ENCODE assay signal across 17 cellular contexts in the genomic region with DNA sequence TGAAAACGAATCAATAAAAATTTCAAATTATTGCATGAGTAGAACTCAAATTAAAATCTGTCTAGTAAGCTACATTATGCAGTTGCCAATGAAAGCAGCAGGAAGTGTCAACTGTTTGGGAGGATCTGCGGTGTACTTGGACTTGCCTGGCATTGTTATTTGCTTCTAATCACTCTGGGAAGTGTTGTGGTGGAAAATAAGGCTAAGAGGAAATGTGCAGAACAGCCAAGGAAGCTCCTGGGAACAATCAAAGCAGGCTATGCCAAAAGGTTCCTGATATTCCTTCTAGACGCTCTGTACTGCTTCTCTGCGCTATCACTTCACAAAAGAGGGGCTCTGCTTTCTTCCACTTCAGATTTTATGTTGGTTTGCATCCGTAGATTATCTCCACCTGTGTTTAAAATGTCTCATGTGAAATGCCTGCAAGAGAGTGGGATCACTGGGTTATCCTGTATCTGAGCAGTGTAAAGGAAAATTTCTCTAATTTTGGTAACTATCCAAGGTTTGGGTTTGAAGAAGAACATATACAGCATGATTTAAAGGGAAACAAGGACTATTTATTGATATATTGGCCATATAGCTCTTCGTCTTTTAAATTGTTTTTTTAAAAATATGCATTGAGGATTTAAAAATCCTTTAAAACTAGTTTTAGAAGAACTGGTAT.
DNase-seq lines count a peak whose midpoint lies in the region; ATAC-seq and TF ChIP-seq lines count a peak whose summit lies in the region.
"Had no signal": no experiment of that assay in that cellular context is flagged by ENCODE, and none has a peak within 500 bp of the region (broad histone marks: within the 10 kb centered on the region; RNA-seq: fewer than 3 reads in every experiment).

No MANE protein-coding gene starts in this region.

- POLR2A ChIA-PET in T-cell (lab: Charles Lee): no interaction called here

- H3K4me3 Mint-ChIP-seq in T-cell: no peak overlapping the region
- no peak overlapping the region for H3K4me3 Mint-ChIP-seq in activated naive CD4-positive, alpha-beta T cell treated with anti-CD3 and anti-CD28 coated beads for 36 hours
- H3K4me3 Mint-ChIP-seq: CD4-positive, CD25-positive, alpha-beta regulatory T cell had no signal

- ATAC-seq in Right ventricle myocardium superior (ENCODE audit: poor library complexity): peak; percentile 68
- peak; percentile 15 for ATAC-seq in left lung
- peak; percentile 51 for ATAC-seq in upper lobe of right lung
- ATAC-seq in T-cell (replicated peaks in 1 of 4): no peak
- ATAC-seq in GM21825 (IDR thresholded peaks at IDR 0.05; ENCODE audit: unreplicated experiment): no peak

- H3K36me3 ChIP-seq in right atrium auricular region: no peaks in the 10 kb centered on the region
- no peaks in the 10 kb centered on the region for H3K36me3 ChIP-seq in left lung
- no peaks in the 10 kb centered on the region for H3K36me3 ChIP-seq in upper lobe of right lung
- H3K36me3 ChIP-seq: BE2C, SJSA1 had no signal

- H3K27me3 Mint-ChIP-seq in T-cell: no peaks in the 10 kb centered on the region
- H3K27me3 Mint-ChIP-seq in activated naive CD4-positive, alpha-beta T cell treated with anti-CD3 and anti-CD28 coated beads for 36 hours (ENCODE audit: low read depth): no peaks in the 10 kb centered on the region
- H3K27me3 Mint-ChIP-seq: CD4-positive, CD25-positive, alpha-beta regulatory T cell had no signal

- H3K4me1 ChIP-seq in right atrium auricular region (peaks cover 0 to 8% of the 10 kb centered on the region in 2 donors), left lung (no peaks in the 10 kb centered on the region), upper lobe of right lung (no peaks in the 10 kb centered on the region)
- H3K4me1 ChIP-seq: BE2C, SJSA1 had no signal

- no peak overlapping the region for H3K27ac Mint-ChIP-seq in T-cell
- no peak overlapping the region for H3K27ac Mint-ChIP-seq in activated naive CD4-positive, alpha-beta T cell treated with anti-CD3 and anti-CD28 coated beads for 36 hours
- H3K27ac Mint-ChIP-seq: CD4-positive, CD25-positive, alpha-beta regulatory T cell had no signal

- TF ChIP-seq CTCF in right atrium auricular region (IDR thresholded peaks at IDR 0.05) (no peak), left lung (IDR thresholded peaks at IDR 0.05) (no peak), upper lobe of right lung (IDR thresholded peaks at IDR 0.05) (no peak)

- no peaks in the 10 kb centered on the region for H3K4me1 Mint-ChIP-seq in T-cell
- no peaks in the 10 kb centered on the region for H3K4me1 Mint-ChIP-seq in activated naive CD4-positive, alpha-beta T cell treated with anti-CD3 and anti-CD28 coated beads for 36 hours (ENCODE audit: low read depth)
- H3K4me1 Mint-ChIP-seq: CD4-positive, CD25-positive, alpha-beta regulatory T cell had no signal

- H3K27me3 ChIP-seq in right atrium auricular region: no peaks in the 10 kb centered on the region
- H3K27me3 ChIP-seq in left lung: no peaks in the 10 kb centered on the region
- H3K27me3 ChIP-seq in upper lobe of right lung: no peaks in the 10 kb centered on the region
- H3K27me3 ChIP-seq: SJSA1 had no signal

- H3K9me3 Mint-ChIP-seq in T-cell: peaks cover 0 to 12% (median 3%) of the 10 kb centered on the region in 3 donors
- H3K9me3 Mint-ChIP-seq in activated naive CD4-positive, alpha-beta T cell treated with anti-CD3 and anti-CD28 coated beads for 36 hours: no peaks in the 10 kb centered on the region

- H3K9me3 ChIP-seq in right atrium auricular region (peaks cover 0 to 3% of the 10 kb centered on the region in 2 donors), left lung (peaks cover 0 to 8% of the 10 kb centered on the region in 2 donors), upper lobe of right lung (no peaks in the 10 kb centered on the region)
- H3K9me3 ChIP-seq: BE2C, SJSA1 had no signal

- H3K27ac ChIP-seq in right atrium auricular region (peak overlapping the region in 1 of 2 donors; percentile 59), left lung (no peak overlapping the region), upper lobe of right lung (peak overlapping the region; percentile 44)
- H3K27ac ChIP-seq: PC-9, SJSA1 had no signal

- H3K4me3 ChIP-seq in right atrium auricular region (no peak overlapping the region), left lung (no peak overlapping the region), upper lobe of right lung (no peak overlapping the region)
- H3K4me3 ChIP-seq: PC-9, SJSA1 had no signal

- DNase-seq in Right ventricle myocardium superior: no peak
- no peak for DNase-seq in right atrium auricular region (ENCODE audit: low spot score)
- peak; percentile 84 for DNase-seq in glomerular endothelial cell (ENCODE audit: extremely low read depth, low read depth, low spot score)
- DNase-seq in left lung: no peak
- no peak for DNase-seq in upper lobe of right lung
- DNase-seq in T-cell: no peak
- DNase-seq in activated naive CD4-positive, alpha-beta T cell treated with anti-CD3 and anti-CD28 coated beads for 36 hours: no peak
- DNase-seq: BE2C; CD4-positive, CD25-positive, alpha-beta regulatory T cell; COR-L47; NCI-H1417; NCI-H187; NCI-H345; NCI-H524 treated with DMSO at 0.1 percent for 48 hours; PC-9 had no signal

- intact Hi-C loops in Right ventricle myocardium superior (cut with DNase I) (no loop called here), left lung (cut with DNase I) (no loop called here), upper lobe of right lung (cut with DNase I) (no loop called here)
- intact Hi-C loops in activated naive CD4-positive, alpha-beta T cell treated with anti-CD3 and anti-CD28 coated beads for 36 hours (cut with micrococcal nuclease): no loop called here

- CTCF ChIA-PET in T-cell (lab: Charles Lee): interaction anchor here in 1 of 2 donors (0.6 kb wide), 1 partner anchor 81 kb away, joined by 5 read pairs; no protein-coding TSS in a partner anchor
- CTCF ChIA-PET in activated naive CD4-positive, alpha-beta T cell treated with anti-CD3 and anti-CD28 coated beads for 36 hours (lab: Charles Lee): no interaction called here

- no peaks in the 10 kb centered on the region for H3K36me3 Mint-ChIP-seq in T-cell
- H3K36me3 Mint-ChIP-seq in activated naive CD4-positive, alpha-beta T cell treated with anti-CD3 and anti-CD28 coated beads for 36 hours (ENCODE audit: low read depth): no peaks in the 10 kb centered on the region
- H3K36me3 Mint-ChIP-seq: CD4-positive, CD25-positive, alpha-beta regulatory T cell had no signal

Comparison
In these comparisons a context has a peak if more than half of its experiments do, and no peak if none do; other contexts are left out.
1. ATAC-seq: peak in Right ventricle myocardium superior (single experiment), left lung (single experiment) and upper lobe of right lung (single experiment); none in T-cell (0 of 4) and GM21825 (single experiment).